ENCODE assay signal across 2 cellular contexts in the genomic region with DNA sequence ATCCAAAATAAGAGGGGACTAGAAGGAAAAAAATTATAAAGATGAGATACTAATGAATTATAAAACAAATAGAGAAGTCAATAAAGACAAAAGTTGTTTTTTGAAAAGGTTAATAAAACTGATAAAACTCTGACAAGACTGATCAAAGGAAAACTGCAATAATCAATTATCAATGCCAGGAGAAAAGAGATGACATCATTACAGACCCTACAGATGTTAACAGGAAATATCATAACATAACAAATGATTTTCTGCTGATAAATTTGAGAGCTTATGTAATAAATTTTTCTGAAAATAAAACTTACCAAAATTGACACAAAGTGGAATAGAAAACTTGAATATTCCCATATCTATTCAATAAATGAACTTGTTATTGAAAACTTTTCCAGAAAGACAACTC.
TF ChIP-seq lines count a peak whose summit lies in the region.

No MANE protein-coding gene starts in this region.

TF ChIP-seq in HepG2, 621 proteins besides CTCF, POLR2A, EP300 and RAD21 (continued from another document):
- TF ChIP-seq TBL1XR1 (IDR thresholded peaks at IDR 0.05; ENCODE audit: borderline replicate concordance, low read length, partially characterized antibody) (no peak), ATF7 (IDR thresholded peaks at IDR 0.05) (peak; percentile 81), ATF7 (CRISPR knock-in tag; IDR thresholded peaks at IDR 0.05) (no peak)

TF ChIP-seq in HEK293, 187 proteins besides CTCF, POLR2A, EP300 and RAD21:
- TF ChIP-seq SETDB1 (IDR thresholded peaks at IDR 0.05; ENCODE audit: insufficient read length, low read length) (peak; percentile 82), ZNF221 (tag by site-specific recombination; IDR thresholded peaks at IDR 0.05; ENCODE audit: borderline replicate concordance) (no peak), ZBTB20 (tag by site-specific recombination; IDR thresholded peaks at IDR 0.05) (no peak)
- TF ChIP-seq, protein P1, sequence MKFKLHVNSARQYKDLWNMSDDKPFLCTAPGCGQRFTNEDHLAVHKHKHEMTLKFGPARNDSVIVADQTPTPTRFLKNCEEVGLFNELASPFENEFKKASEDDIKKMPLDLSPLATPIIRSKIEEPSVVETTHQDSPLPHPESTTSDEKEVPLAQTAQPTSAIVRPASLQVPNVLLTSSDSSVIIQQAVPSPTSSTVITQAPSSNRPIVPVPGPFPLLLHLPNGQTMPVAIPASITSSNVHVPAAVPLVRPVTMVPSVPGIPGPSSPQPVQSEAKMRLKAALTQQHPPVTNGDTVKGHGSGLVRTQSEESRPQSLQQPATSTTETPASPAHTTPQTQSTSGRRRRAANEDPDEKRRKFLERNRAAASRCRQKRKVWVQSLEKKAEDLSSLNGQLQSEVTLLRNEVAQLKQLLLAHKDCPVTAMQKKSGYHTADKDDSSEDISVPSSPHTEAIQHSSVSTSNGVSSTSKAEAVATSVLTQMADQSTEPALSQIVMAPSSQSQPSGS (tag by site-specific recombination; IDR thresholded peaks at IDR 0.05; ENCODE audit: low read depth): peak; percentile 75; the same call in 1 of the 2 replicates
